Comparison of ENCODE assay signal across 8 cellular contexts in the genomic region with DNA sequence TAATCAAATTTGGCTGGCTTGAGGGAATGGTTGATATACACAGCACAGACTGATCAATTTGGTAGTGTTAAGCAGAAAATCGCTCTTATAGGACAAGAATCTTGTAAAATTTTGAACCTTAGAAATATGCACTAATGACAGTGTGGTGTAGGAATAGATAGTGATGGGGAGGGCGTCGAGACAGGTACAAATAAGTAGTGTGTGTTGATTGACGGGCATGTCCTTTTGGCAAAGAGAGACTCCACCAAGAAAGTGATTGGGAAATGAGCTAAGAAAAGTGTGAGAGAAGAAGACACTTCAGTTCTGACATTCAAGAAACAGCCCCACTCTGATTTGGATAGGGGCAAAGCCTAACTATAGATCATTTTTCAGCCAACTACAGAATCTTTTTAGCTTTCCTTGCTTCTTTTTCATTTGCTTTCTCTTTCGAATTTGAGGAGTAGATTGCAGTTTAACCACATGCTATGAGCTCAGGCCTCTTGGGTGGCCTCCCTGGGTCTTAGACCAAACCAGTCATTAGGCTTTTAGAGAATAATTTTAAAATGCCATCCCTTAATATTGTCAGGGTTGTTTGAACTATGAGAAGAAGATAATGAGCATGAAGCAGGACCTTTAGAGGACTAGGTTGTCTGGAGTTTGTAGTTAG.
DNase-seq lines count a peak whose midpoint lies in the region; ATAC-seq and TF ChIP-seq lines count a peak whose summit lies in the region.

No MANE protein-coding gene starts in this region.

- peaks cover 26% of the 10 kb centered on the region for H3K4me1 ChIP-seq in osteoblast (ENCODE audit: insufficient read depth, low read length)

- no peaks in the 10 kb centered on the region for H3K9me3 ChIP-seq in osteoblast (ENCODE audit: low read depth, low read length)

- peak overlapping the region; percentile 60 for H3K4me2 ChIP-seq in osteoblast (ENCODE audit: insufficient read depth, low read length)

- H4K20me1 ChIP-seq in osteoblast (ENCODE audit: insufficient read depth, low read length) = no peaks in the 10 kb centered on the region

- peak overlapping the region; percentile 67 for H2AFZ ChIP-seq in osteoblast (ENCODE audit: low read length)

- H3K36me3 ChIP-seq in osteoblast (ENCODE audit: insufficient read depth, low read length) = no peaks in the 10 kb centered on the region

- no peak for TF ChIP-seq CTCF in osteoblast (IDR thresholded peaks at IDR 0.05; ENCODE audit: extremely low read depth, low read depth, low read length)

- DNase-seq in amniotic epithelial cell (ENCODE audit: low read depth) (peak; percentile 52), osteoblast (ENCODE audit: insufficient read length, low spot score, missing footprints) (no peak), HT-29 (ENCODE audit: low spot score) (no peak), SIG-M5 treated with dmso at 0.1 percent for 504 hours (lab: John Stamatoyannopoulos, UW; ENCODE audit: unreplicated experiment) (no peak), NCI-H1092 (lab: John Stamatoyannopoulos, UW) (no peak), DMS114 treated with DMSO at 0.1 percent for 48 hours (lab: John Stamatoyannopoulos, UW; ENCODE audit: unreplicated experiment) (no peak)

- ATAC-seq in GM18861 (IDR thresholded peaks at IDR 0.05; ENCODE audit: unreplicated experiment) (peak; percentile 43), HG02852 (IDR thresholded peaks at IDR 0.05; ENCODE audit: unreplicated experiment) (peak; percentile 51)

- peak overlapping the region; percentile 79 for H3K27ac ChIP-seq in osteoblast (ENCODE audit: low read depth, low read length)

- H3K27me3 ChIP-seq in osteoblast (ENCODE audit: insufficient read depth, low read length) = no peaks in the 10 kb centered on the region

- H3K4me3 ChIP-seq in osteoblast (ENCODE audit: insufficient read depth, low read length) = peak overlapping the region; percentile 19

- peaks cover 10% of the 10 kb centered on the region for H3K79me2 ChIP-seq in osteoblast (ENCODE audit: insufficient read depth, low read length)
